21 cellular contexts compared by ENCODE assay signal in genomic region chr2:241760301-241760771, GRCh38. TPM values are rescaled to one million over a fixed set of nuclear protein-coding genes. Genes with fewer than 3 reads are reported as not detected.
DNase-seq lines count a peak whose midpoint lies in the region; ATAC-seq and TF ChIP-seq lines count a peak whose summit lies in the region.
"Had no signal": no experiment of that assay in that cellular context is flagged by ENCODE, and none has a peak within 500 bp of the region (broad histone marks: within the 10 kb centered on the region; RNA-seq: fewer than 3 reads in every experiment).

No MANE protein-coding gene starts in this region.

- H3K9ac ChIP-seq in SK-N-SH: no peak overlapping the region
- H3K9ac ChIP-seq: BLaER1 treated with 17β-estradiol and CSF1 and Interleukin-3, amounts not matched to agents 10 nM and 100 nM had no signal

- peaks cover 12% of the 10 kb centered on the region for H3F3A ChIP-seq in SK-N-SH (replicated peaks; ENCODE audit: insufficient read depth)

- TF ChIP-seq CTCF in SK-N-SH (IDR thresholded peaks at IDR 0.05) (no peak), natural killer cell (IDR thresholded peaks at IDR 0.05) (no peak), chondrocyte (IDR thresholded peaks at IDR 0.05) (no peak)

- no peak for TF ChIP-seq RAD21 in SK-N-SH (IDR thresholded peaks at IDR 0.05; ENCODE audit: low read length)

- peaks cover 16% of the 10 kb centered on the region for H3K36me3 Mint-ChIP-seq in natural killer cell treated with Interleukin-12 subunit alpha and Interleukin-12 subunit beta and Interleukin-15 and Interleukin-18, amount 100 ng/mL, for 72 hours
- H3K36me3 Mint-ChIP-seq in natural killer cell: peaks cover 9% of the 10 kb centered on the region
- H3K36me3 Mint-ChIP-seq in chondrocyte (ENCODE audit: low read depth): peaks cover 21% of the 10 kb centered on the region

- CTCF ChIA-PET in SK-N-SH (lab: Yijun Ruan, JAX): no interaction called here

- H3K27me3 ChIP-seq in SK-N-SH (ENCODE audit: insufficient read depth) (no peaks in the 10 kb centered on the region), aorta (ENCODE audit: control insufficient read depth in 1 of 2, insufficient read depth in 2 of 2, low read length in 1 of 2) (no peaks in the 10 kb centered on the region)
- H3K27me3 ChIP-seq: BLaER1 treated with 17β-estradiol and CSF1 and Interleukin-3, amounts not matched to agents 10 nM and 100 nM had no signal

- POLR2A ChIA-PET in SK-N-SH (lab: Yijun Ruan, JAX): no interaction called here

- H3K4me1 Mint-ChIP-seq in natural killer cell treated with Interleukin-12 subunit alpha and Interleukin-12 subunit beta and Interleukin-15 and Interleukin-18, amount 100 ng/mL, for 72 hours (ENCODE audit: low read depth in 2 of 2): peaks cover 46 to 49% of the 10 kb centered on the region in 2 donors
- H3K4me1 Mint-ChIP-seq in natural killer cell (peaks cover 35 to 41% of the 10 kb centered on the region in 2 donors), chondrocyte (ENCODE audit: low read depth) (peaks cover 3% of the 10 kb centered on the region)

- H3K36me3 ChIP-seq in SK-N-SH (replicated peaks in 1 of 2; ENCODE audit: control insufficient read depth in 1 of 2, insufficient read depth in 2 of 2, low read length in 1 of 2) (peaks cover 15 to 25% of the 10 kb centered on the region in 2 experiments), aorta (ENCODE audit: control insufficient read depth in 1 of 2, insufficient read depth in 2 of 2, low read length in 1 of 2) (no peaks in the 10 kb centered on the region)

- no peaks in the 10 kb centered on the region for H4K20me1 ChIP-seq in SK-N-SH (ENCODE audit: insufficient read depth)
- H4K20me1 ChIP-seq: BLaER1 treated with 17β-estradiol and CSF1 and Interleukin-3, amounts not matched to agents 10 nM and 100 nM had no signal

- H3K9me3 Mint-ChIP-seq in natural killer cell treated with Interleukin-12 subunit alpha and Interleukin-12 subunit beta and Interleukin-15 and Interleukin-18, amount 100 ng/mL, for 72 hours: peaks cover 3% of the 10 kb centered on the region
- H3K9me3 Mint-ChIP-seq in natural killer cell (peaks cover 0 to 3% of the 10 kb centered on the region in 2 donors), chondrocyte (ENCODE audit: low read depth) (peaks cover 3% of the 10 kb centered on the region)

- ATAC-seq in SK-N-SH treated with all-trans-retinoic acid at 6 μM for 48 hours (no peak), natural killer cell (no peak), aorta (ENCODE audit: low FRiP score) (no peak), HG02870 (IDR thresholded peaks at IDR 0.05; ENCODE audit: unreplicated experiment) (no peak)
- ATAC-seq in natural killer cell treated with Interleukin-12 subunit alpha and Interleukin-12 subunit beta and Interleukin-15 and Interleukin-18, amount 100 ng/mL, for 72 hours: no peak
- ATAC-seq: activated naive CD8-positive, alpha-beta T cell treated with anti-CD3 and anti-CD28 coated beads, Interleukin-2, amount 50 U/mL, for 24 hours; activated T-cell treated with anti-CD3 and anti-CD28 coated beads, Interleukin-2, amount 50 U/mL, for 72 hours; T-cell had no signal

- H3K4me1 ChIP-seq in SK-N-SH (ENCODE audit: control insufficient read depth in 1 of 2, insufficient read depth in 2 of 2, low read depth in 1 of 2, low read length in 1 of 2): peaks cover 0 to 27% of the 10 kb centered on the region in 2 experiments; a peak in 1 of 4 replicates
- no peaks in the 10 kb centered on the region for H3K4me1 ChIP-seq in aorta (ENCODE audit: control insufficient read depth in 1 of 2, insufficient read depth in 2 of 2, low read length in 2 of 2)

- H3K27ac Mint-ChIP-seq in natural killer cell treated with Interleukin-12 subunit alpha and Interleukin-12 subunit beta and Interleukin-15 and Interleukin-18, amount 100 ng/mL, for 72 hours: peak overlapping the region; percentile 88 to 92
- H3K27ac Mint-ChIP-seq in natural killer cell (no peak overlapping the region), chondrocyte (ENCODE audit: unreplicated experiment) (no peak overlapping the region)

- H3K4me3 ChIP-seq in SK-N-SH (ENCODE audit: low read depth in 2 of 2, low read length in 1 of 2) (no peak overlapping the region), aorta (ENCODE audit: low read length in 2 of 2) (no peak overlapping the region)
- H3K4me3 ChIP-seq: BLaER1 treated with 17β-estradiol and CSF1 and Interleukin-3, amounts not matched to agents 10 nM and 100 nM had no signal

- H3K9me3 ChIP-seq in SK-N-SH: no peaks in the 10 kb centered on the region
- no peaks in the 10 kb centered on the region for H3K9me3 ChIP-seq in aorta (ENCODE audit: control insufficient read depth, low read length)

- H3K4me2 ChIP-seq in SK-N-SH: no peak overlapping the region

- no peak for TF ChIP-seq EP300 in SK-N-SH (IDR thresholded peaks at IDR 0.05; ENCODE audit: borderline replicate concordance in 1 of 2, low read depth in 1 of 2, low read length in 1 of 2)

- no peak overlapping the region for H3K4me3 Mint-ChIP-seq in natural killer cell treated with Interleukin-12 subunit alpha and Interleukin-12 subunit beta and Interleukin-15 and Interleukin-18, amount 100 ng/mL, for 72 hours
- H3K4me3 Mint-ChIP-seq in natural killer cell: no peak overlapping the region
- H3K4me3 Mint-ChIP-seq in chondrocyte (ENCODE audit: unreplicated experiment): no peak overlapping the region
- H3K4me3 Mint-ChIP-seq: activated naive CD8-positive, alpha-beta T cell treated with anti-CD3 and anti-CD28 coated beads, Interleukin-2, amount 50 U/mL, for 24 hours; activated T-cell treated with anti-CD3 and anti-CD28 coated beads, Interleukin-2, amount 50 U/mL, for 72 hours; brain; T-cell had no signal

- H3K27me3 Mint-ChIP-seq in natural killer cell treated with Interleukin-12 subunit alpha and Interleukin-12 subunit beta and Interleukin-15 and Interleukin-18, amount 100 ng/mL, for 72 hours: no peaks in the 10 kb centered on the region
- H3K27me3 Mint-ChIP-seq in natural killer cell (ENCODE audit: low read depth in 2 of 2): peaks cover 0 to 12% of the 10 kb centered on the region in 2 donors
- H3K27me3 Mint-ChIP-seq in chondrocyte (ENCODE audit: low read depth): no peaks in the 10 kb centered on the region
- H3K27me3 Mint-ChIP-seq: activated naive CD8-positive, alpha-beta T cell treated with anti-CD3 and anti-CD28 coated beads, Interleukin-2, amount 50 U/mL, for 24 hours; brain; T-cell had no signal

- H2AFZ ChIP-seq in SK-N-SH (ENCODE audit: low read depth): no peak overlapping the region

- H3K79me2 ChIP-seq in SK-N-SH (ENCODE audit: insufficient read depth): no peaks in the 10 kb centered on the region

- DNase-seq in SK-N-SH: peak; percentile 19
- DNase-seq in natural killer cell treated with Interleukin-12 subunit alpha and Interleukin-12 subunit beta and Interleukin-15 and Interleukin-18, amount 100 ng/mL, for 72 hours (ENCODE audit: low spot score): peak; percentile 76
- no peak for DNase-seq in natural killer cell
- DNase-seq in chondrocyte (ENCODE audit: low spot score): peak; percentile 43
- DNase-seq in aorta: peak; percentile 39 to 55
- DNase-seq in foreskin melanocyte: no peak
- DNase-seq: 8988T; activated CD4-positive, alpha-beta T cell treated with anti-CD3 and anti-CD28 coated beads, Interleukin-2, amount 50 U/mL, for 48 hours; activated naive CD8-positive, alpha-beta T cell treated with anti-CD3 and anti-CD28 coated beads, Interleukin-2, amount 50 U/mL, for 24 hours; activated T-cell treated with anti-CD3 and anti-CD28 coated beads, Interleukin-2, amount 50 U/mL, for 72 hours; immature natural killer cell; NCI-H146; OCI-M1; SHP77 treated with DMSO at 0.1 percent for 48 hours had no signal

- no peak overlapping the region for H3K27ac ChIP-seq in SK-N-SH (ENCODE audit: low read depth in 2 of 2, low read length in 1 of 2)
- H3K27ac ChIP-seq in aorta (ENCODE audit: low read depth in 1 of 2, low read length in 2 of 2): no peak overlapping the region
- H3K27ac ChIP-seq: HL-60 had no signal

- H3K9me2 ChIP-seq in SK-N-SH: no peaks in the 10 kb centered on the region

- 100% methylated on average over 5 of the region's 17 CpGs for WGBS in SK-N-SH (ENCODE audit: low lambda C conversion rate)
- WGBS in aorta, 2 donors: 98% methylated on average over 16 to 17 of the region's 17 CpGs

- intact Hi-C loops in natural killer cell (cut with micrococcal nuclease) (loop anchor here (5.0 kb wide), 2 partner anchors 73 to 443 kb away; partner anchors contain the start of genes DTYMK, HDLBP and SEPTIN2), aorta (cut with DNase I) (no loop called here)

RNA-seq across cellular contexts. Expression of gene GAL3ST2, which starts 16.3 kb away (rescaled TPM):
- polyA plus RNA-seq in SK-N-SH (2012; rRNA removed) (0.10 and 0.15 TPM in 2 replicates), aorta (not detected)
- polyA plus RNA-seq in SK-N-SH (2012; cell fraction: cytosol; rRNA removed): 0.04 TPM in 1 of 2 replicates, not detected in the other
- polyA plus RNA-seq in SK-N-SH (2012; cell fraction: nucleus; rRNA removed): 0.74 and 1.0 TPM in 2 replicates
- total RNA-seq in natural killer cell treated with Interleukin-12 subunit alpha and Interleukin-12 subunit beta and Interleukin-15 and Interleukin-18, amount 100 ng/mL, for 72 hours: 1 to 10 TPM in 1 of 2 donors, under 1 TPM in 1; 0.83 to 2.8 TPM
- total RNA-seq in natural killer cell (under 1 TPM in 1 of 3 donors, not detected in 2; 0.88 TPM), chondrocyte (0.52 to 1.3 TPM in 2 of 3 replicates, not detected in the other), aorta (not detected)
- total RNA-seq: pulmonary artery endothelial cell had no signal
- polyA plus RNA-seq: immature natural killer cell had no signal

RNA-seq across cellular contexts. Expression of gene D2HGDH, which starts 25.9 kb away (rescaled TPM):
- 33.7 and 36.3 TPM in 2 replicates for polyA plus RNA-seq in SK-N-SH (2012; rRNA removed)
- polyA plus RNA-seq in SK-N-SH (2012; cell fraction: cytosol; rRNA removed): 12.4 and 18.7 TPM in 2 replicates
- polyA plus RNA-seq in SK-N-SH (2012; cell fraction: nucleus; rRNA removed): 210 and 218 TPM in 2 replicates
- 10 to 100 TPM; 36.6 to 60.1 TPM for total RNA-seq in natural killer cell treated with Interleukin-12 subunit alpha and Interleukin-12 subunit beta and Interleukin-15 and Interleukin-18, amount 100 ng/mL, for 72 hours
- total RNA-seq in natural killer cell: 10 to 100 TPM; 28.9 to 45.5 (median 43.4) TPM
- 14.5 to 26.3 TPM (median 16.6 TPM) in 3 replicates for total RNA-seq in chondrocyte
- 10 to 100 TPM; 20.5 to 29.9 TPM for total RNA-seq in aorta
- 10 to 100 TPM in 1 of 2 donors, 1 to 10 TPM in 1; 4.1 to 69.8 TPM for polyA plus RNA-seq in aorta

RNA-seq across cellular contexts. Expression of gene NEU4, which starts 48.7 kb away (rescaled TPM):
- 0.05 TPM in 1 of 2 replicates, not detected in the other for polyA plus RNA-seq in SK-N-SH (2012; rRNA removed)
- 0.03 and 0.07 TPM in 2 replicates for polyA plus RNA-seq in SK-N-SH (2012; cell fraction: cytosol; rRNA removed)
- 0.54 and 0.62 TPM in 2 replicates for polyA plus RNA-seq in SK-N-SH (2012; cell fraction: nucleus; rRNA removed)
- 1 to 10 TPM in 1 of 2 donors, under 1 TPM in 1; 0.86 to 3.8 TPM for total RNA-seq in natural killer cell treated with Interleukin-12 subunit alpha and Interleukin-12 subunit beta and Interleukin-15 and Interleukin-18, amount 100 ng/mL, for 72 hours
- 1 to 10 TPM in 2 of 3 donors, under 1 TPM in 1; 0.39 to 6.6 (median 2.2) TPM for total RNA-seq in natural killer cell
- total RNA-seq in chondrocyte: 0.42 to 1.3 TPM (median 0.85 TPM) in 3 replicates
- total RNA-seq in aorta: under 1 TPM in 1 of 2 donors, not detected in 1; 0.26 TPM
- polyA plus RNA-seq in aorta: 1 to 10 TPM in 1 of 2 donors, not detected in 1; 6.4 TPM
- total RNA-seq: pulmonary artery endothelial cell had no signal
- polyA plus RNA-seq: immature natural killer cell had no signal

RNA-seq across cellular contexts. Expression of gene ING5, which starts 58.5 kb away (rescaled TPM):
- polyA plus RNA-seq in SK-N-SH (2012; rRNA removed) (56.3 and 62.9 TPM in 2 replicates), aorta (10 to 100 TPM; 11.9 to 51.7 TPM)
- 31.8 and 41.4 TPM in 2 replicates for polyA plus RNA-seq in SK-N-SH (2012; cell fraction: cytosol; rRNA removed)
- 212 and 214 TPM in 2 replicates for polyA plus RNA-seq in SK-N-SH (2012; cell fraction: nucleus; rRNA removed)
- total RNA-seq in natural killer cell treated with Interleukin-12 subunit alpha and Interleukin-12 subunit beta and Interleukin-15 and Interleukin-18, amount 100 ng/mL, for 72 hours: 10 to 100 TPM; 27.8 to 70.6 TPM
- total RNA-seq in natural killer cell (10 to 100 TPM; 25.6 to 40.9 (median 34.7) TPM), chondrocyte (13.8 to 25.2 TPM (median 16.3 TPM) in 3 replicates), aorta (10 to 100 TPM; 30.7 to 31.7 TPM)

Comparison
In these comparisons a context has a peak if more than half of its experiments do, and no peak if none do; other contexts are left out.
1. DNase-seq: peak in SK-N-SH (single experiment), natural killer cell treated with Interleukin-12 subunit alpha and Interleukin-12 subunit beta and Interleukin-15 and Interleukin-18, amount 100 ng/mL, for 72 hours (single experiment), chondrocyte (single experiment) and aorta (2 of 2); none in natural killer cell (single experiment) and foreskin melanocyte (single experiment).
2. H3K27ac Mint-ChIP-seq: peak in natural killer cell treated with Interleukin-12 subunit alpha and Interleukin-12 subunit beta and Interleukin-15 and Interleukin-18, amount 100 ng/mL, for 72 hours (2 of 2); none in natural killer cell (0 of 2) and chondrocyte (single experiment).